In the genomic region with DNA sequence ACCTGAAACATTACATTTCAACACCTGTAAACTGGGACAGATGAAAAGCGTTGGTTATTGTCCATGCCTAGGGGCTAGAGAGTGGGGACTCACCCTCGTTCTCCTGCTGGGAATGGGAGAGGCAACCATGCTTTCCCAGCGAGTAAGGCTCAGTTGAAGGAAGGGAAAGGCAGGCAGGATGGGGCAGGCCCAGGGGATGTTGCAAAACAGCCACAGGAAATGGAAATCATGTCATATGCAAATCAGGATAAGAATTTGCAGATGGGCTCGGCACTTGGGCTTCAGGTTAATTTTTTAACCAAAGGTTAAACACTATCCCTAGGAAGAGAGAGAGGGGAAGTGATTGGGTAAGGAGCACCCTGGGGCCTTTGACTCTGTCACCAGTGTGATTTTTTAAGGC, we compare ENCODE assay signal across 9 cellular contexts. TPM values are rescaled to one million over a fixed set of nuclear protein-coding genes. Genes with fewer than 3 reads are reported as not detected.
DNase-seq lines count a peak whose midpoint lies in the region; ATAC-seq and TF ChIP-seq lines count a peak whose summit lies in the region.
"Had no signal": no experiment of that assay in that cellular context is flagged by ENCODE, and none has a peak within 500 bp of the region (broad histone marks: within the 10 kb centered on the region; RNA-seq: fewer than 3 reads in every experiment).

No MANE protein-coding gene starts in this region.

- H3K9me3 Mint-ChIP-seq in activated CD4-positive, alpha-beta T cell treated with anti-CD3 and anti-CD28 coated beads, Interleukin-2, amount 10 ng/mL, durations not matched to agents 7 days and 5 days: no peaks in the 10 kb centered on the region
- peaks cover 30% of the 10 kb centered on the region for H3K9me3 Mint-ChIP-seq in WTC11
- peaks cover 2% of the 10 kb centered on the region for H3K9me3 Mint-ChIP-seq in stimulated activated memory B cell treated with anti-CD40 and anti-IgM and Interleukin-4, amounts not matched to agents 10 μg/mL and 1 μg/mL and 100 μg/mL, for 72 hours

- H3K27ac Mint-ChIP-seq in activated CD4-positive, alpha-beta T cell treated with anti-CD3 and anti-CD28 coated beads, Interleukin-2, amount 10 ng/mL, durations not matched to agents 7 days and 5 days: peak overlapping the region; percentile 75
- H3K27ac Mint-ChIP-seq in WTC11: peak overlapping the region; percentile 90
- H3K27ac Mint-ChIP-seq in stimulated activated memory B cell treated with anti-CD40 and anti-IgM and Interleukin-4, amounts not matched to agents 10 μg/mL and 1 μg/mL and 100 μg/mL, for 72 hours: peak overlapping the region; percentile 70

- ATAC-seq in HG03103 (IDR thresholded peaks at IDR 0.05; ENCODE audit: low read depth, unreplicated experiment) (peak; percentile 52), WTC11 (peak; percentile 83), HG02588 (IDR thresholded peaks at IDR 0.05; ENCODE audit: unreplicated experiment) (no peak), GM18519 (IDR thresholded peaks at IDR 0.05; ENCODE audit: low FRiP score, unreplicated experiment) (no peak)
- ATAC-seq in stimulated activated memory B cell treated with anti-CD40 and anti-IgM and Interleukin-4, amounts not matched to agents 10 μg/mL and 1 μg/mL and 100 μg/mL, for 72 hours: peak; percentile 4

- no peak for DNase-seq in activated CD4-positive, alpha-beta T cell treated with anti-CD3 and anti-CD28 coated beads, Interleukin-2, amount 10 ng/mL, durations not matched to agents 7 days and 5 days
- no peak for DNase-seq in activated CD4-positive, alpha-beta T cell treated with anti-CD3 and anti-CD28 coated beads, Interleukin-2, amount 50 U/mL, for 1 hour
- DNase-seq in WTC11 (ENCODE audit: low spot score): no peak
- no peak for DNase-seq in GF-D8 (lab: John Stamatoyannopoulos, UW)
- DNase-seq: thyroid gland had no signal

- CTCF ChIA-PET in activated CD4-positive, alpha-beta T cell treated with anti-CD3 and anti-CD28 coated beads, Interleukin-2, amount 10 ng/mL, durations not matched to agents 7 days and 5 days (lab: Charles Lee): no interaction called here
- CTCF ChIA-PET in WTC11 (lab: Charles Lee): interaction anchor here (3.2 kb wide), 1 partner anchor 46 kb away, joined by 18 read pairs; no protein-coding TSS in a partner anchor

- POLR2A ChIA-PET in activated CD4-positive, alpha-beta T cell treated with anti-CD3 and anti-CD28 coated beads, Interleukin-2, amount 10 ng/mL, durations not matched to agents 7 days and 5 days (lab: Charles Lee): no interaction called here
- POLR2A ChIA-PET in WTC11 (lab: Charles Lee): no interaction called here

- no peaks in the 10 kb centered on the region for H3K36me3 Mint-ChIP-seq in activated CD4-positive, alpha-beta T cell treated with anti-CD3 and anti-CD28 coated beads, Interleukin-2, amount 10 ng/mL, durations not matched to agents 7 days and 5 days (ENCODE audit: low read depth)
- peaks cover 11% of the 10 kb centered on the region for H3K36me3 Mint-ChIP-seq in WTC11
- H3K36me3 Mint-ChIP-seq in stimulated activated memory B cell treated with anti-CD40 and anti-IgM and Interleukin-4, amounts not matched to agents 10 μg/mL and 1 μg/mL and 100 μg/mL, for 72 hours: no peaks in the 10 kb centered on the region

- no peak overlapping the region for H3K4me3 Mint-ChIP-seq in activated CD4-positive, alpha-beta T cell treated with anti-CD3 and anti-CD28 coated beads, Interleukin-2, amount 10 ng/mL, durations not matched to agents 7 days and 5 days
- H3K4me3 Mint-ChIP-seq in WTC11: no peak overlapping the region; the same call in 1 of the 2 replicates
- H3K4me3 Mint-ChIP-seq in stimulated activated memory B cell treated with anti-CD40 and anti-IgM and Interleukin-4, amounts not matched to agents 10 μg/mL and 1 μg/mL and 100 μg/mL, for 72 hours: no peak overlapping the region

- no peak for TF ChIP-seq CTCF in WTC11 (IDR thresholded peaks at IDR 0.05)

- peaks cover 2% of the 10 kb centered on the region for H3K27me3 Mint-ChIP-seq in activated CD4-positive, alpha-beta T cell treated with anti-CD3 and anti-CD28 coated beads, Interleukin-2, amount 10 ng/mL, durations not matched to agents 7 days and 5 days
- H3K27me3 Mint-ChIP-seq in WTC11 (ENCODE audit: low read depth): peaks cover 4% of the 10 kb centered on the region
- H3K27me3 Mint-ChIP-seq in stimulated activated memory B cell treated with anti-CD40 and anti-IgM and Interleukin-4, amounts not matched to agents 10 μg/mL and 1 μg/mL and 100 μg/mL, for 72 hours: peaks cover under 1% of the 10 kb centered on the region

- H3K4me1 Mint-ChIP-seq in activated CD4-positive, alpha-beta T cell treated with anti-CD3 and anti-CD28 coated beads, Interleukin-2, amount 10 ng/mL, durations not matched to agents 7 days and 5 days: peaks cover 8% of the 10 kb centered on the region
- peaks cover 13% of the 10 kb centered on the region for H3K4me1 Mint-ChIP-seq in WTC11
- H3K4me1 Mint-ChIP-seq in stimulated activated memory B cell treated with anti-CD40 and anti-IgM and Interleukin-4, amounts not matched to agents 10 μg/mL and 1 μg/mL and 100 μg/mL, for 72 hours: peaks cover 26% of the 10 kb centered on the region

TF ChIP-seq in WTC11, 78 proteins besides CTCF, POLR2A, EP300 and RAD21:
- TF ChIP-seq MAX (CRISPR knock-in tag; IDR thresholded peaks at IDR 0.05) (peak; percentile 35; the same call in 1 of the 2 replicates), IRF2 (CRISPR knock-in tag; IDR thresholded peaks at IDR 0.05; ENCODE audit: borderline replicate concordance, low read depth) (no peak)
- TF ChIP-seq, protein P1, sequence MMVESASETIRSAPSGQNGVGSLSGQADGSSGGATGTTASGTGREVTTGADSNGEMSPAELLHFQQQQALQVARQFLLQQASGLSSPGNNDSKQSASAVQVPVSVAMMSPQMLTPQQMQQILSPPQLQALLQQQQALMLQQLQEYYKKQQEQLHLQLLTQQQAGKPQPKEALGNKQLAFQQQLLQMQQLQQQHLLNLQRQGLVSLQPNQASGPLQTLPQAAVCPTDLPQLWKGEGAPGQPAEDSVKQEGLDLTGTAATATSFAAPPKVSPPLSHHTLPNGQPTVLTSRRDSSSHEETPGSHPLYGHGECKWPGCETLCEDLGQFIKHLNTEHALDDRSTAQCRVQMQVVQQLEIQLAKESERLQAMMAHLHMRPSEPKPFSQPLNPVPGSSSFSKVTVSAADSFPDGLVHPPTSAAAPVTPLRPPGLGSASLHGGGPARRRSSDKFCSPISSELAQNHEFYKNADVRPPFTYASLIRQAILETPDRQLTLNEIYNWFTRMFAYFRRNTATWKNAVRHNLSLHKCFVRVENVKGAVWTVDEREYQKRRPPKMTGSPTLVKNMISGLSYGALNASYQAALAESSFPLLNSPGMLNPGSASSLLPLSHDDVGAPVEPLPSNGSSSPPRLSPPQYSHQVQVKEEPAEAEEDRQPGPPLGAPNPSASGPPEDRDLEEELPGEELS (CRISPR knock-in tag; IDR thresholded peaks at IDR 0.05): no peak

RNA-seq across cellular contexts. Expression of gene PLA2G4E, which starts 14.5 kb away (rescaled TPM):
- total RNA-seq in activated CD4-positive, alpha-beta T cell treated with anti-CD3 and anti-CD28 coated beads, Interleukin-2, amount 10 ng/mL, durations not matched to agents 7 days and 5 days: not detected
- total RNA-seq in WTC11 (2021): 0.02 TPM in 1 of 3 replicates, not detected in the others
- total RNA-seq: thyroid gland had no signal

RNA-seq across cellular contexts. Expression of gene PLA2G4D, which starts 59.0 kb away (rescaled TPM):
- not detected for total RNA-seq in activated CD4-positive, alpha-beta T cell treated with anti-CD3 and anti-CD28 coated beads, Interleukin-2, amount 10 ng/mL, durations not matched to agents 7 days and 5 days
- total RNA-seq in WTC11 (2021): 0.07 to 0.24 TPM (median 0.09 TPM) in 3 replicates
- total RNA-seq: thyroid gland had no signal

Comparison
In these comparisons a context has a peak if more than half of its experiments do, and no peak if none do; other contexts are left out.
1. ATAC-seq: peak in HG03103 (single experiment), WTC11 (single experiment) and stimulated activated memory B cell treated with anti-CD40 and anti-IgM and Interleukin-4, amounts not matched to agents 10 μg/mL and 1 μg/mL and 100 μg/mL, for 72 hours (single experiment); none in HG02588 (single experiment) and GM18519 (single experiment).
2. Peak in every context shown above with its lines, with median percentiles within 50 percentile points of each other: H3K27ac Mint-ChIP-seq.